Comparison of ENCODE assay signal across 8 cellular contexts in the genomic region with DNA sequence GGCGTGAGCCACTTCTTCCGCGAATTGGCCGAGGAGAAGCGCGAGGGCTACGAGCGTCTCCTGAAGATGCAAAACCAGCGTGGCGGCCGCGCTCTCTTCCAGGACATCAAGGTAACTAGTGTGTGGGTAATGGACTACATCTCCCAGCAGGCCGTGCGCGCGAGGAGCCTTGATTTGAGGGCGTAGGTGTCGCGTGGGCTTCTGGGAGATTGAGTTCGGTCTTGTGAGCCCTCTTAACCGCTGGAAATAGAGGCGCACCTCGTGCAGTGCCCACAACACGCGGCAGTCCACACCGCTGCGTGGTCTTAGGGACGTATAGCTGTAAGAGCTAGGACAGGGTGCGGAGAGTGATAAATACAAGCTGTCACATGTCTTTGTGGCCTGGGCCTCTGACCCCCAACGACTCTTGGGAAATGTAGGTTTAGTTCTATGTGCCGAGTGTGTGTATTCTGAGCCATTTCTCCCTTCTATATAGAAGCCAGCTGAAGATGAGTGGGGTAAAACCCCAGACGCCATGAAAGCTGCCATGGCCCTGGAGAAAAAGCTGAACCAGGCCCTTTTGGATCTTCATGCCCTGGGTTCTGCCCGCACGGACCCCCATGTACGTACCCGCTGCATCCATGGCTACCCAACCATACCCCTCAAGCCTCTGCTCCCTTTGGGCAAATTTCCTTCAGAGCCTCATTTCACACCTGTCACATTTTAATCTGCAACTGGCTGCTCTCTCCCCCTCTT. TPM values are rescaled to one million over a fixed set of nuclear protein-coding genes. Genes with fewer than 3 reads are reported as not detected.
DNase-seq lines count a peak whose midpoint lies in the region; ATAC-seq and TF ChIP-seq lines count a peak whose summit lies in the region.

No MANE protein-coding gene starts in this region.

- H3K4me3 Mint-ChIP-seq in activated CD4-positive, alpha-beta T cell treated with anti-CD3 and anti-CD28 coated beads, Interleukin-2, amount 10 ng/mL, durations not matched to agents 24 days and 14 days = peak overlapping the region; percentile 100

- ATAC-seq in HG03175 (IDR thresholded peaks at IDR 0.05; ENCODE audit: unreplicated experiment) = peak; percentile 34
- no peak for ATAC-seq in GM21367 (IDR thresholded peaks at IDR 0.05; ENCODE audit: unreplicated experiment)

- H3K4me1 Mint-ChIP-seq in activated CD4-positive, alpha-beta T cell treated with anti-CD3 and anti-CD28 coated beads, Interleukin-2, amount 10 ng/mL, durations not matched to agents 24 days and 14 days = peaks cover 60% of the 10 kb centered on the region

- H3K9me3 Mint-ChIP-seq in activated CD4-positive, alpha-beta T cell treated with anti-CD3 and anti-CD28 coated beads, Interleukin-2, amount 10 ng/mL, durations not matched to agents 24 days and 14 days = no peaks in the 10 kb centered on the region

- H3K36me3 Mint-ChIP-seq in activated CD4-positive, alpha-beta T cell treated with anti-CD3 and anti-CD28 coated beads, Interleukin-2, amount 10 ng/mL, durations not matched to agents 24 days and 14 days (ENCODE audit: low read depth) = peaks cover 55% of the 10 kb centered on the region

- intact Hi-C loops in activated CD4-positive, alpha-beta T cell treated with anti-CD3 and anti-CD28 coated beads, Interleukin-2, amount 10 ng/mL, durations not matched to agents 24 days and 14 days (cut with micrococcal nuclease) = loop anchor here (1.0 to 2.0 kb wide), 4 partner anchors 27 to 171 kb away; partner anchors contain the start of genes GYS1, NUCB1 and RUVBL2

- H3K27me3 Mint-ChIP-seq in activated CD4-positive, alpha-beta T cell treated with anti-CD3 and anti-CD28 coated beads, Interleukin-2, amount 10 ng/mL, durations not matched to agents 24 days and 14 days = no peaks in the 10 kb centered on the region

- H3K27ac Mint-ChIP-seq in activated CD4-positive, alpha-beta T cell treated with anti-CD3 and anti-CD28 coated beads, Interleukin-2, amount 10 ng/mL, durations not matched to agents 24 days and 14 days = peak overlapping the region; percentile 99

- H3K27ac ChIP-seq in cingulate gyrus (ENCODE audit: low read depth, low read length) = peak overlapping the region; percentile 99

- in situ Hi-C loops in GM13977 (cut with MboI; ENCODE audit: low pct_unique_long_range_greater_than_20kb, low sequenced_read_pairs, unreplicated experiment) = loop anchor here (25.0 kb wide), 2 partner anchors 104 to 329 kb away; partner anchors contain the start of genes CA11, DBP, PLEKHA4 and PPP1R15A

- peak; percentile 82 for DNase-seq in GM13977 (ENCODE audit: low spot score)
- DNase-seq in NCI-H510A treated with DMSO at 0.1 percent for 48 hours (lab: John Stamatoyannopoulos, UW) = peak; percentile 75
- peak; percentile 96 for DNase-seq in activated CD4-positive, alpha-beta T cell treated with anti-CD3 and anti-CD28 coated beads, Interleukin-2, amount 10 ng/mL, durations not matched to agents 24 days and 14 days
- peak; percentile 97 for DNase-seq in left kidney (ENCODE audit: low read depth, low spot score)
- peak; percentile 89 to 91 for DNase-seq in stimulated activated CD4-positive, alpha-beta T cell treated with anti-CD3 and anti-CD28 coated beads, Interleukin-2, amount 100 ng/mL, for 24 hours

- TF ChIP-seq CTCF in GM13977 (IDR thresholded peaks at IDR 0.05; ENCODE audit: extremely low read depth, insufficient read depth, missing control alignments) = no peak

RNA-seq across cellular contexts. Expression of gene FTL, which starts 0.9 kb away (rescaled TPM):
- total RNA-seq in activated CD4-positive, alpha-beta T cell treated with anti-CD3 and anti-CD28 coated beads, Interleukin-2, amount 10 ng/mL, durations not matched to agents 24 days and 14 days = 696 and 697 TPM in 2 replicates

RNA-seq across cellular contexts. Expression of gene BAX, which starts 11.3 kb away (rescaled TPM):
- 257 and 298 TPM in 2 replicates for total RNA-seq in activated CD4-positive, alpha-beta T cell treated with anti-CD3 and anti-CD28 coated beads, Interleukin-2, amount 10 ng/mL, durations not matched to agents 24 days and 14 days

RNA-seq across cellular contexts. Expression of gene GYS1, which starts 27.1 kb away (rescaled TPM):
- 73.8 and 77.8 TPM in 2 replicates for total RNA-seq in activated CD4-positive, alpha-beta T cell treated with anti-CD3 and anti-CD28 coated beads, Interleukin-2, amount 10 ng/mL, durations not matched to agents 24 days and 14 days

RNA-seq across cellular contexts. Expression of gene RUVBL2, which starts 27.7 kb away (rescaled TPM):
- total RNA-seq in activated CD4-positive, alpha-beta T cell treated with anti-CD3 and anti-CD28 coated beads, Interleukin-2, amount 10 ng/mL, durations not matched to agents 24 days and 14 days = 190 and 195 TPM in 2 replicates

RNA-seq across cellular contexts. Expression of gene DHDH, which starts 32.5 kb away (rescaled TPM):
- 0.35 TPM in 1 of 2 replicates, not detected in the other for total RNA-seq in activated CD4-positive, alpha-beta T cell treated with anti-CD3 and anti-CD28 coated beads, Interleukin-2, amount 10 ng/mL, durations not matched to agents 24 days and 14 days
